1 cellular context compared by ENCODE assay signal in the genomic region with DNA sequence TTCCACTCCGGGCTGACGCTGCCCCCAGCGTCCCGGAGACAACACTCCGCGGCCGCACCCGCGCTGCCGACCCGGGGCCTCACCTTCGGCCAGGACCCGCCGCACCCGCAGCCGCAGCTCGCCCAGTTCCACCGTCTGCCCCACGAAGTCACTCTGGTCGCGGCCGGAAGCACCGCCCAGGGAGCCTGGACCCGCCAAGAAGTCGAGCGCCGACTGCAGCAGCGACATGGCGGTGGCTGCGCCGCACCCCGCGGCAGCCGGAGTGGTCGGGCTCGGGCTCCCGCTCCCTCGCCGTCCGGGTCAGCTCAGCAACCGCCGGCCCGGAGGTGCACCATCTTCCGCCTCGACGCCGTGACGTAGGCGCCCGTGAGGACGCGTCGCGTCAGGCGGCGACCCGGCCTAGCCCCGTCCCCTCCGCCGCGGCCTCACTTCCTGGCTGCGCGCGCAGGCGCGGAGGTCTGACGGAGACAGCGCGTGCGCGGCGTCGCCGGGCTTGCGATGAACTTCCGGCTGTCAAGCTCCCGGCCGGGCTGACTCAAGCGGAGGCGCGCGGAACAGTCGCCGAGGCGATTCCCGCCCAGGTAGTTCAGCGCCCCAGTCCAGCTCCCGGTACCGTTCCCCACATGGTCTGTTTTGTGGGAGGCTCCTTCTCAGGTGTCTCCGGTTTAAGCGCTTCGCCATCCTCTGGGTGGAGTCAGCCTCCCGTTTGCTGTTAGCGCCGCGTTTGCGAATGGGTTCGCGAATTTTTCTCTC.
TF ChIP-seq lines count a peak whose summit lies in the region.

Gene GAK (minus strand): TSS at position 357 of the 753 bp plus-strand sequence. CDS start 129 bp downstream, at position 228.
Gene TMEM175 (plus strand): TSS at position 501 of the 753 bp plus-strand sequence. CDS start 15,280 bp downstream, outside the sequence.

TF ChIP-seq in WTC11, 78 proteins besides CTCF, POLR2A, EP300 and RAD21 (continued from another document):
- TF ChIP-seq, protein P1, sequence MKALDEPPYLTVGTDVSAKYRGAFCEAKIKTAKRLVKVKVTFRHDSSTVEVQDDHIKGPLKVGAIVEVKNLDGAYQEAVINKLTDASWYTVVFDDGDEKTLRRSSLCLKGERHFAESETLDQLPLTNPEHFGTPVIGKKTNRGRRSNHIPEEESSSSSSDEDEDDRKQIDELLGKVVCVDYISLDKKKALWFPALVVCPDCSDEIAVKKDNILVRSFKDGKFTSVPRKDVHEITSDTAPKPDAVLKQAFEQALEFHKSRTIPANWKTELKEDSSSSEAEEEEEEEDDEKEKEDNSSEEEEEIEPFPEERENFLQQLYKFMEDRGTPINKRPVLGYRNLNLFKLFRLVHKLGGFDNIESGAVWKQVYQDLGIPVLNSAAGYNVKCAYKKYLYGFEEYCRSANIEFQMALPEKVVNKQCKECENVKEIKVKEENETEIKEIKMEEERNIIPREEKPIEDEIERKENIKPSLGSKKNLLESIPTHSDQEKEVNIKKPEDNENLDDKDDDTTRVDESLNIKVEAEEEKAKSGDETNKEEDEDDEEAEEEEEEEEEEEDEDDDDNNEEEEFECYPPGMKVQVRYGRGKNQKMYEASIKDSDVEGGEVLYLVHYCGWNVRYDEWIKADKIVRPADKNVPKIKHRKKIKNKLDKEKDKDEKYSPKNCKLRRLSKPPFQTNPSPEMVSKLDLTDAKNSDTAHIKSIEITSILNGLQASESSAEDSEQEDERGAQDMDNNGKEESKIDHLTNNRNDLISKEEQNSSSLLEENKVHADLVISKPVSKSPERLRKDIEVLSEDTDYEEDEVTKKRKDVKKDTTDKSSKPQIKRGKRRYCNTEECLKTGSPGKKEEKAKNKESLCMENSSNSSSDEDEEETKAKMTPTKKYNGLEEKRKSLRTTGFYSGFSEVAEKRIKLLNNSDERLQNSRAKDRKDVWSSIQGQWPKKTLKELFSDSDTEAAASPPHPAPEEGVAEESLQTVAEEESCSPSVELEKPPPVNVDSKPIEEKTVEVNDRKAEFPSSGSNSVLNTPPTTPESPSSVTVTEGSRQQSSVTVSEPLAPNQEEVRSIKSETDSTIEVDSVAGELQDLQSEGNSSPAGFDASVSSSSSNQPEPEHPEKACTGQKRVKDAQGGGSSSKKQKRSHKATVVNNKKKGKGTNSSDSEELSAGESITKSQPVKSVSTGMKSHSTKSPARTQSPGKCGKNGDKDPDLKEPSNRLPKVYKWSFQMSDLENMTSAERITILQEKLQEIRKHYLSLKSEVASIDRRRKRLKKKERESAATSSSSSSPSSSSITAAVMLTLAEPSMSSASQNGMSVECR (CRISPR knock-in tag; IDR thresholded peaks at IDR 0.05; ENCODE audit: borderline replicate concordance): peak; percentile 87
- TF ChIP-seq, protein P2, sequence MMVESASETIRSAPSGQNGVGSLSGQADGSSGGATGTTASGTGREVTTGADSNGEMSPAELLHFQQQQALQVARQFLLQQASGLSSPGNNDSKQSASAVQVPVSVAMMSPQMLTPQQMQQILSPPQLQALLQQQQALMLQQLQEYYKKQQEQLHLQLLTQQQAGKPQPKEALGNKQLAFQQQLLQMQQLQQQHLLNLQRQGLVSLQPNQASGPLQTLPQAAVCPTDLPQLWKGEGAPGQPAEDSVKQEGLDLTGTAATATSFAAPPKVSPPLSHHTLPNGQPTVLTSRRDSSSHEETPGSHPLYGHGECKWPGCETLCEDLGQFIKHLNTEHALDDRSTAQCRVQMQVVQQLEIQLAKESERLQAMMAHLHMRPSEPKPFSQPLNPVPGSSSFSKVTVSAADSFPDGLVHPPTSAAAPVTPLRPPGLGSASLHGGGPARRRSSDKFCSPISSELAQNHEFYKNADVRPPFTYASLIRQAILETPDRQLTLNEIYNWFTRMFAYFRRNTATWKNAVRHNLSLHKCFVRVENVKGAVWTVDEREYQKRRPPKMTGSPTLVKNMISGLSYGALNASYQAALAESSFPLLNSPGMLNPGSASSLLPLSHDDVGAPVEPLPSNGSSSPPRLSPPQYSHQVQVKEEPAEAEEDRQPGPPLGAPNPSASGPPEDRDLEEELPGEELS (CRISPR knock-in tag; IDR thresholded peaks at IDR 0.05): peak; percentile 17; the same call in 1 of the 2 replicates
- TF ChIP-seq OVOL2 (CRISPR knock-in tag; IDR thresholded peaks at IDR 0.05; ENCODE audit: borderline replicate concordance) (no peak), NR2C2 (CRISPR knock-in tag; IDR thresholded peaks at IDR 0.05) (no peak), NFATC4 (CRISPR knock-in tag; IDR thresholded peaks at IDR 0.05) (no peak)
TF ChIP-seq in WTC11: peak in this region for 29.
